In genomic region chr2:127702395-127703009, GRCh38 we compare ENCODE assay signal across 8 cellular contexts. TPM values are rescaled to one million over a fixed set of nuclear protein-coding genes. Genes with fewer than 3 reads are reported as not detected.
DNase-seq lines count a peak whose midpoint lies in the region; ATAC-seq, FAIRE-seq and TF ChIP-seq lines count a peak whose summit lies in the region.

No MANE protein-coding gene starts in this region.

- no peak for FAIRE-seq in bronchial epithelial cell (lab: Jason Lieb, UNC)

- DNase-seq in stimulated activated naive CD8-positive, alpha-beta T cell treated with anti-CD3 and anti-CD28 coated beads, Interleukin-15, Interleukin-2, amounts not matched to agents 100 U/mL and 50 U/mL, for 24 hours: no peak
- DNase-seq in bronchial epithelial cell (ENCODE audit: low read depth): no peak
- no peak for DNase-seq in activated gamma-delta T cell (lab: John Stamatoyannopoulos, UW)
- DNase-seq in stimulated activated CD4-positive, alpha-beta T cell treated with anti-CD3 and anti-CD28 coated beads, Interleukin-4, amount 100 ng/mL, for 1 hour: no peak
- no peak for DNase-seq in activated effector memory CD4-positive, alpha-beta T cell treated with anti-CD3 and anti-CD28 coated beads, Interleukin-2, amount 50 U/mL, for 16 hours

- H3K4me3 ChIP-seq in bronchial epithelial cell (ENCODE audit: low read depth, low read length) (peak overlapping the region; percentile 60), mononuclear cell (ENCODE audit: low read length) (peak overlapping the region; percentile 82)

- peaks cover 49% of the 10 kb centered on the region for H3K36me3 Mint-ChIP-seq in stimulated activated naive CD8-positive, alpha-beta T cell treated with anti-CD3 and anti-CD28 coated beads, Interleukin-15, Interleukin-2, amounts not matched to agents 100 ng/mL and 50 ng/mL, for 24 hours (ENCODE audit: low read depth)

- H3K9me3 ChIP-seq in mononuclear cell (ENCODE audit: low read depth, low read length): no peaks in the 10 kb centered on the region

- H3K4me1 ChIP-seq in mononuclear cell (ENCODE audit: insufficient read depth, low read length): peaks cover 42% of the 10 kb centered on the region

- no peak for TF ChIP-seq CTCF in bronchial epithelial cell (IDR thresholded peaks at IDR 0.05; ENCODE audit: insufficient read depth, low read length, severe bottlenecking)

- ATAC-seq in stimulated activated naive CD8-positive, alpha-beta T cell treated with anti-CD3 and anti-CD28 coated beads, Interleukin-15, Interleukin-2, amounts not matched to agents 100 U/mL and 50 U/mL, for 24 hours: no peak
- no peak for ATAC-seq in GM21529 (IDR thresholded peaks at IDR 0.05; ENCODE audit: unreplicated experiment)

- H3K27ac Mint-ChIP-seq in stimulated activated naive CD8-positive, alpha-beta T cell treated with anti-CD3 and anti-CD28 coated beads, Interleukin-15, Interleukin-2, amounts not matched to agents 100 ng/mL and 50 ng/mL, for 24 hours: peak overlapping the region; percentile 92

- H3K4me3 Mint-ChIP-seq in stimulated activated naive CD8-positive, alpha-beta T cell treated with anti-CD3 and anti-CD28 coated beads, Interleukin-15, Interleukin-2, amounts not matched to agents 100 ng/mL and 50 ng/mL, for 24 hours: peak overlapping the region; percentile 89

- no peaks in the 10 kb centered on the region for H3K9me3 Mint-ChIP-seq in stimulated activated naive CD8-positive, alpha-beta T cell treated with anti-CD3 and anti-CD28 coated beads, Interleukin-15, Interleukin-2, amounts not matched to agents 100 ng/mL and 50 ng/mL, for 24 hours

- H3K36me3 ChIP-seq in bronchial epithelial cell (ENCODE audit: control insufficient read depth, insufficient read depth, low read length): peaks cover 6% of the 10 kb centered on the region

- no peaks in the 10 kb centered on the region for H3K27me3 ChIP-seq in bronchial epithelial cell (ENCODE audit: control insufficient read depth, insufficient read depth, low read length)
- no peaks in the 10 kb centered on the region for H3K27me3 ChIP-seq in mononuclear cell (ENCODE audit: insufficient read depth, low read length)

- no peaks in the 10 kb centered on the region for H3K27me3 Mint-ChIP-seq in stimulated activated naive CD8-positive, alpha-beta T cell treated with anti-CD3 and anti-CD28 coated beads, Interleukin-15, Interleukin-2, amounts not matched to agents 100 ng/mL and 50 ng/mL, for 24 hours

- peaks cover 46% of the 10 kb centered on the region for H3K4me1 Mint-ChIP-seq in stimulated activated naive CD8-positive, alpha-beta T cell treated with anti-CD3 and anti-CD28 coated beads, Interleukin-15, Interleukin-2, amounts not matched to agents 100 ng/mL and 50 ng/mL, for 24 hours (ENCODE audit: low read depth)

RNA-seq across cellular contexts. Expression of gene SFT2D3, which starts 1.2 kb away (rescaled TPM):
- total RNA-seq in bronchial epithelial cell (3.2 and 5.0 TPM in 2 replicates), mononuclear cell (14.8 TPM)

RNA-seq across cellular contexts. Expression of gene LIMS2, which starts 27.2 kb away (rescaled TPM):
- total RNA-seq in bronchial epithelial cell (0.79 TPM in 1 of 2 replicates, not detected in the other), mononuclear cell (1.2 TPM)

RNA-seq across cellular contexts. Expression of gene GPR17, which starts 56.5 kb away (rescaled TPM):
- total RNA-seq in bronchial epithelial cell: not detected in 2 replicates
- total RNA-seq in mononuclear cell: not detected
